ENCODE assay signal across 1 cellular context in genomic region chr16:16417037-16417436, GRCh38. TPM values are rescaled to one million over a fixed set of nuclear protein-coding genes. Genes with fewer than 3 reads are reported as not detected.
"Had no signal": no experiment of that assay in that cellular context is flagged by ENCODE, and none has a peak within 500 bp of the region (broad histone marks: within the 10 kb centered on the region; RNA-seq: fewer than 3 reads in every experiment).

No MANE protein-coding gene starts in this region.

RNA-seq across cellular contexts. Expression of gene NPIPA7, which starts 38.1 kb away (rescaled TPM):
- total RNA-seq: osteoblast had no signal
